Comparison of ENCODE assay signal across 12 cellular contexts in genomic region chr5:177412603-177413233, GRCh38. TPM values are rescaled to one million over a fixed set of nuclear protein-coding genes. Genes with fewer than 3 reads are reported as not detected.
DNase-seq lines count a peak whose midpoint lies in the region; ATAC-seq lines count a peak whose summit lies in the region.
"Had no signal": no experiment of that assay in that cellular context is flagged by ENCODE, and none has a peak within 500 bp of the region (broad histone marks: within the 10 kb centered on the region; RNA-seq: fewer than 3 reads in every experiment).

No MANE protein-coding gene starts in this region.

- no peak overlapping the region for H3K27ac ChIP-seq in caudate nucleus (ENCODE audit: low read depth, low read length)
- H3K27ac ChIP-seq: SK-N-MC had no signal

- ATAC-seq in GM18517 (IDR thresholded peaks at IDR 0.05; ENCODE audit: unreplicated experiment) (peak; percentile 79), GM21423 (IDR thresholded peaks at IDR 0.05; ENCODE audit: unreplicated experiment) (peak; percentile 62), HG03378 (IDR thresholded peaks at IDR 0.05; ENCODE audit: unreplicated experiment) (peak; percentile 62), memory B cell (ENCODE audit: low read depth) (peak; percentile 79)
- ATAC-seq: left ventricle myocardium superior had no signal

- no peak overlapping the region for H3K4me3 Mint-ChIP-seq in memory B cell
- H3K4me3 Mint-ChIP-seq: activated T-helper 1 cell treated with anti-CD3 and anti-CD28 coated beads, Interleukin-12 subunit alpha, Interleukin-12 subunit beta, Interleukin-2, Interleukin-4 antibody, amounts not matched to agents 30 ng/mL and 10 ng/mL and 1 ng/mL, durations not matched to agents 14 hours and 24 hours and 36 hours had no signal

- no peak overlapping the region for H3K27ac Mint-ChIP-seq in memory B cell
- H3K27ac Mint-ChIP-seq: activated T-helper 1 cell treated with anti-CD3 and anti-CD28 coated beads, Interleukin-12 subunit alpha, Interleukin-12 subunit beta, Interleukin-2, Interleukin-4 antibody, amounts not matched to agents 30 ng/mL and 10 ng/mL and 1 ng/mL, durations not matched to agents 14 hours and 24 hours and 36 hours had no signal

- intact Hi-C loops in posterior vena cava (cut with DNase I) = no loop called here

- H3K9me3 Mint-ChIP-seq in memory B cell = no peaks in the 10 kb centered on the region
- H3K9me3 Mint-ChIP-seq: activated T-helper 1 cell treated with anti-CD3 and anti-CD28 coated beads, Interleukin-12 subunit alpha, Interleukin-12 subunit beta, Interleukin-2, Interleukin-4 antibody, amounts not matched to agents 30 ng/mL and 10 ng/mL and 1 ng/mL, durations not matched to agents 14 hours and 24 hours and 36 hours had no signal

- H3K4me1 Mint-ChIP-seq in memory B cell = peaks cover 4% of the 10 kb centered on the region

- H3K36me3 Mint-ChIP-seq in memory B cell = no peaks in the 10 kb centered on the region

- no peaks in the 10 kb centered on the region for H3K27me3 Mint-ChIP-seq in memory B cell

- DNase-seq in memory B cell (ENCODE audit: low spot score in 2 of 2) (no peak), posterior vena cava (ENCODE audit: low spot score) (no peak), NCI-H2171 (lab: John Stamatoyannopoulos, UW) (no peak), DMS53 (lab: John Stamatoyannopoulos, UW) (no peak), caudate nucleus (lab: John Stamatoyannopoulos, UW) (no peak)
- DNase-seq: left ventricle myocardium superior had no signal

RNA-seq across cellular contexts. Expression of gene F12, which starts 3.4 kb away (rescaled TPM):
- under 1 TPM; 0.38 to 0.93 TPM for total RNA-seq in posterior vena cava
- total RNA-seq: left ventricle myocardium superior had no signal

RNA-seq across cellular contexts. Expression of gene PFN3, which starts 12.3 kb away (rescaled TPM):
- not detected for total RNA-seq in posterior vena cava
- total RNA-seq: activated T-helper 1 cell treated with anti-CD3 and anti-CD28 coated beads, Interleukin-12 subunit alpha, Interleukin-12 subunit beta, Interleukin-2, Interleukin-4 antibody, amounts not matched to agents 30 ng/mL and 10 ng/mL and 1 ng/mL, durations not matched to agents 14 hours and 24 hours and 36 hours; left ventricle myocardium superior; MCF 10A had no signal

RNA-seq across cellular contexts. Expression of gene GRK6, which starts 13.8 kb away (rescaled TPM):
- 10 to 100 TPM; 22.9 to 28.2 TPM for total RNA-seq in posterior vena cava

RNA-seq across cellular contexts. Expression of gene SLC34A1, which starts 28.5 kb away (rescaled TPM):
- not detected for total RNA-seq in posterior vena cava
- total RNA-seq: left ventricle myocardium superior, MCF 10A had no signal

RNA-seq across cellular contexts. Expression of gene PRR7, which starts 33.9 kb away (rescaled TPM):
- 1 to 10 TPM in 1 of 2 donors, under 1 TPM in 1; 0.79 to 2.0 TPM for total RNA-seq in posterior vena cava
